ENCODE assay signal across 18 cellular contexts in the genomic region with DNA sequence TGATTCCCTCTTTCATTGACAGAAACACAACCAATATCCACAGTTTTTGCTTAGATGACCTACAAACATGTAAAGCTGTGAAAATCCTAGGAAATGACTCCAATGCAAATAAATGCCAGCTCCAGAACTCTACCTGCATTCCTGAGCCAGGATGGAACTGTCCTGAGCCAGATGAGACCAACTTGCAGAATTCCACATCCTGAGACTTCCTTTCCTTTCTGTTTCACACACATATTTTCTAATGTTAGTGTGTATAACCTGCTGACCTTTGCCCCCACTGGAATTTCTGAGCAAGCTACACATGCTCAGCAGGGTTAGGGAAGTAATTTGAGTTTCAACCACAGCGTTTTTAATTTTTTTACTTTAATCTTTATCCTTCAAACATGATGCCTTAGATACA.
DNase-seq lines count a peak whose midpoint lies in the region; ATAC-seq, FAIRE-seq and TF ChIP-seq lines count a peak whose summit lies in the region.
"Had no signal": no experiment of that assay in that cellular context is flagged by ENCODE, and none has a peak within 500 bp of the region (broad histone marks: within the 10 kb centered on the region; RNA-seq: fewer than 3 reads in every experiment).

No MANE protein-coding gene starts in this region.

- no peak for TF ChIP-seq RAD21 in A549 (conservative IDR thresholded peaks at IDR 0.05 in 1 of 2, IDR thresholded peaks at IDR 0.05 in 1 of 2)

- intact Hi-C loops in ascending aorta (cut with DNase I) = no loop called here

- no peaks in the 10 kb centered on the region for H3K36me3 ChIP-seq in brain microvascular endothelial cell (replicated peaks)
- no peaks in the 10 kb centered on the region for H3K36me3 ChIP-seq in ascending aorta
- H3K36me3 ChIP-seq: right atrium auricular region, WERI-Rb-1 had no signal

- in situ Hi-C loops in brain microvascular endothelial cell (cut with HindIII; ENCODE audit: low pct_ligation_motif_present, low sequenced_read_pairs) = no loop called here

- H3K27me3 ChIP-seq in brain microvascular endothelial cell (replicated peaks) (no peaks in the 10 kb centered on the region), ascending aorta (no peaks in the 10 kb centered on the region)
- H3K27me3 ChIP-seq: right atrium auricular region, testis had no signal

- peak in 1 of 2 experiments; percentile 42; a peak in 2 of 6 replicates for ATAC-seq in A549
- peak; percentile 48 for ATAC-seq in left lobe of liver
- ATAC-seq in esophagus mucosa = no peak

- H3K4me1 ChIP-seq in A549 (peaks cover 23% of the 10 kb centered on the region), ascending aorta (no peaks in the 10 kb centered on the region)
- H3K4me1 ChIP-seq: right atrium auricular region, testis had no signal

- no peak for TF ChIP-seq POLR2A in A549 (IDR thresholded peaks at IDR 0.05; ENCODE audit: low read length)

- H3K4me3 ChIP-seq in A549 (no peak overlapping the region), brain microvascular endothelial cell (ENCODE audit: low read depth, low read length) (no peak overlapping the region), ascending aorta (no peak overlapping the region)
- H3K4me3 ChIP-seq: right atrium auricular region, testis had no signal

- H3K9me3 ChIP-seq in A549 (no peaks in the 10 kb centered on the region), ascending aorta (no peaks in the 10 kb centered on the region)
- H3K9me3 ChIP-seq: right atrium auricular region, testis had no signal

- FAIRE-seq in A549 (lab: Jason Lieb, UNC) = no peak
- FAIRE-seq: A204.1, GM12891 had no signal

- CTCF ChIA-PET in A549 (lab: Yijun Ruan, JAX) = no interaction called here

- H3K4me2 ChIP-seq in A549 = peak overlapping the region; percentile 32

- peak overlapping the region in 1 of 2 experiments; percentile 76; a peak in 4 of 6 replicates for H3K27ac ChIP-seq in A549
- H3K27ac ChIP-seq in brain microvascular endothelial cell = peak overlapping the region; percentile 37
- H3K27ac ChIP-seq in ascending aorta = no peak overlapping the region
- H3K27ac ChIP-seq: right atrium auricular region, testis, WERI-Rb-1 had no signal

- DNase-seq in A549 (ENCODE audit: low read depth in 1 of 2, low spot score in 1 of 2) = peak in 1 of 2 experiments; percentile 58
- peak; percentile 28 for DNase-seq in LHCN-M2 (ENCODE audit: low read depth)
- DNase-seq in brain microvascular endothelial cell = peak; percentile 60
- DNase-seq in left lobe of liver (ENCODE audit: low spot score) = no peak
- no peak for DNase-seq in NCI-H2171 treated with DMSO at 0.1 percent for 48 hours (lab: John Stamatoyannopoulos, UW)
- no peak for DNase-seq in superior temporal gyrus (ENCODE audit: extremely low spot score)
- no peak for DNase-seq in ascending aorta (ENCODE audit: low spot score in 2 of 2)
- DNase-seq: activated CD8-positive, alpha-beta memory T cell treated with anti-CD3 and anti-CD28 coated beads, Interleukin-2, amount 50 U/mL, for 4 hours; DMS153; effector CD8-positive, alpha-beta T cell; head of caudate nucleus; NCI-H69; testis; WERI-Rb-1 had no signal

- 28% methylated on average over 1 of the region's 1 CpG for WGBS in A549 (ENCODE audit: missing lambda C conversion rate)

- no peak for TF ChIP-seq EP300 in A549 (IDR thresholded peaks at IDR 0.05)

- TF ChIP-seq CTCF in A549 (IDR thresholded peaks at IDR 0.05) = no peak
- TF ChIP-seq CTCF in brain microvascular endothelial cell (IDR thresholded peaks at IDR 0.05; ENCODE audit: low read depth, low read length, missing control alignments) = no peak
- TF ChIP-seq CTCF in ascending aorta (IDR thresholded peaks at IDR 0.05) = no peak

- POLR2A ChIA-PET in A549 (lab: Yijun Ruan, JAX) = interaction anchor here (0.6 kb wide), 1 partner anchor 196 kb away, joined by 3 read pairs; no protein-coding TSS in a partner anchor

TF ChIP-seq in A549, 52 proteins besides CTCF, POLR2A, EP300 and RAD21:
- no peak for TF ChIP-seq ATOH8 (CRISPR knock-in tag; IDR thresholded peaks at IDR 0.05; ENCODE audit: low read depth)
- no peak for TF ChIP-seq NFE2L2 (conservative IDR thresholded peaks at IDR 0.05; ENCODE audit: low read length)
- TF ChIP-seq RFX5 (IDR thresholded peaks at IDR 0.05) = no peak
- TF ChIP-seq SMC3 (IDR thresholded peaks at IDR 0.05) = no peak
- TF ChIP-seq HES2 (IDR thresholded peaks at IDR 0.05) = no peak
- no peak for TF ChIP-seq NR3C1 (IDR thresholded peaks at IDR 0.05)
- TF ChIP-seq KDM1A (IDR thresholded peaks at IDR 0.05; ENCODE audit: low read depth) = no peak
- TF ChIP-seq RCOR1 (IDR thresholded peaks at IDR 0.05; ENCODE audit: low read depth, low read length) = no peak
- no peak for TF ChIP-seq ZFP36 (IDR thresholded peaks at IDR 0.05; ENCODE audit: borderline replicate concordance, partially characterized antibody)
- no peak for TF ChIP-seq HOXA7 (CRISPR knock-in tag; IDR thresholded peaks at IDR 0.05)
- TF ChIP-seq TFCP2L1 (CRISPR knock-in tag; IDR thresholded peaks at IDR 0.05) = no peak
- TF ChIP-seq, protein P1, sequence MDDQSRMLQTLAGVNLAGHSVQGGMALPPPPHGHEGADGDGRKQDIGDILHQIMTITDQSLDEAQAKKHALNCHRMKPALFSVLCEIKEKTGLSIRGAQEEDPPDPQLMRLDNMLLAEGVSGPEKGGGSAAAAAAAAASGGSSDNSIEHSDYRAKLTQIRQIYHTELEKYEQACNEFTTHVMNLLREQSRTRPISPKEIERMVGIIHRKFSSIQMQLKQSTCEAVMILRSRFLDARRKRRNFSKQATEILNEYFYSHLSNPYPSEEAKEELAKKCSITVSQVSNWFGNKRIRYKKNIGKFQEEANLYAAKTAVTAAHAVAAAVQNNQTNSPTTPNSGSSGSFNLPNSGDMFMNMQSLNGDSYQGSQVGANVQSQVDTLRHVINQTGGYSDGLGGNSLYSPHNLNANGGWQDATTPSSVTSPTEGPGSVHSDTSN (IDR thresholded peaks at IDR 0.05) = no peak
- no peak for TF ChIP-seq ESRRA (IDR thresholded peaks at IDR 0.05; ENCODE audit: borderline replicate concordance, low read length)
- TF ChIP-seq HEYL (CRISPR knock-in tag; IDR thresholded peaks at IDR 0.05) = no peak
- no peak for TF ChIP-seq FOSB (CRISPR knock-in tag; IDR thresholded peaks at IDR 0.05)
- TF ChIP-seq KDM5A (IDR thresholded peaks at IDR 0.05) = no peak
- TF ChIP-seq, protein P2, sequence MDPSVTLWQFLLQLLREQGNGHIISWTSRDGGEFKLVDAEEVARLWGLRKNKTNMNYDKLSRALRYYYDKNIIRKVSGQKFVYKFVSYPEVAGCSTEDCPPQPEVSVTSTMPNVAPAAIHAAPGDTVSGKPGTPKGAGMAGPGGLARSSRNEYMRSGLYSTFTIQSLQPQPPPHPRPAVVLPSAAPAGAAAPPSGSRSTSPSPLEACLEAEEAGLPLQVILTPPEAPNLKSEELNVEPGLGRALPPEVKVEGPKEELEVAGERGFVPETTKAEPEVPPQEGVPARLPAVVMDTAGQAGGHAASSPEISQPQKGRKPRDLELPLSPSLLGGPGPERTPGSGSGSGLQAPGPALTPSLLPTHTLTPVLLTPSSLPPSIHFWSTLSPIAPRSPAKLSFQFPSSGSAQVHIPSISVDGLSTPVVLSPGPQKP (IDR thresholded peaks at IDR 0.05; ENCODE audit: low read depth, low read length) = no peak

Comparison
In these comparisons a context has a peak if more than half of its experiments do, and no peak if none do; other contexts are left out.
1. DNase-seq: peak in LHCN-M2 (single experiment) and brain microvascular endothelial cell (single experiment); none in left lobe of liver (single experiment), NCI-H2171 treated with DMSO at 0.1 percent for 48 hours (single experiment), superior temporal gyrus (single experiment) and ascending aorta (0 of 2).